ENCODE assay signal across 10 cellular contexts in genomic region chr6:79453558-79454042, GRCh38.
A peak's percentile ranks its signal among the peaks of the same experiment; 100 is the strongest.
DNase-seq lines count a peak whose midpoint lies in the region; ATAC-seq and TF ChIP-seq lines count a peak whose summit lies in the region.
"Had no signal": no experiment of that assay in that cellular context is flagged by ENCODE, and none has a peak within 500 bp of the region (broad histone marks: within the 10 kb centered on the region; RNA-seq: fewer than 3 reads in every experiment).

No MANE protein-coding gene starts in this region.

- no peak overlapping the region for H3K4me3 ChIP-seq in fibroblast of mammary gland (ENCODE audit: control insufficient read depth, low read depth, low read length)
- no peak overlapping the region for H3K4me3 ChIP-seq in suprapubic skin
- H3K4me3 ChIP-seq: right lobe of liver had no signal

- 32% methylated on average over 3 of the region's 3 CpGs for WGBS in suprapubic skin

- no peak for TF ChIP-seq EP300 in suprapubic skin (IDR thresholded peaks at IDR 0.05)

- H3K27me3 ChIP-seq in suprapubic skin: no peaks in the 10 kb centered on the region
- H3K27me3 ChIP-seq: right lobe of liver had no signal

- H3K9me3 ChIP-seq in suprapubic skin: no peaks in the 10 kb centered on the region
- H3K9me3 ChIP-seq: right lobe of liver had no signal

- peak; percentile 3 for DNase-seq in activated CD4-positive, alpha-beta T cell treated with anti-CD3 and anti-CD28 coated beads for 48 hours
- no peak for DNase-seq in activated CD4-positive, alpha-beta T cell treated with anti-CD3 and anti-CD28 coated beads, Interleukin-2, amount 10 ng/mL, durations not matched to agents 24 days and 14 days
- DNase-seq in NCI-H526 (lab: John Stamatoyannopoulos, UW) (peak; percentile 7 to 42), fibroblast of mammary gland (ENCODE audit: low read depth) (peak; percentile 74), suprapubic skin (ENCODE audit: low spot score in 2 of 2) (no peak), superior temporal gyrus (ENCODE audit: extremely low spot score) (no peak)
- DNase-seq in stimulated activated CD4-positive, alpha-beta T cell treated with anti-CD3 and anti-CD28 coated beads, Interleukin-15, amount 100 ng/mL, for 24 hours: no peak
- DNase-seq: activated effector memory CD4-positive, alpha-beta T cell treated with anti-CD3 and anti-CD28 coated beads, Interleukin-2, amount 50 U/mL, for 16 hours; right lobe of liver had no signal

- no peaks in the 10 kb centered on the region for H3K36me3 ChIP-seq in suprapubic skin
- H3K36me3 ChIP-seq: right lobe of liver had no signal

- H3K27ac Mint-ChIP-seq in activated CD4-positive, alpha-beta T cell treated with anti-CD3 and anti-CD28 coated beads, Interleukin-2, amount 10 ng/mL, durations not matched to agents 24 days and 14 days: no peak overlapping the region

- intact Hi-C loops in activated CD4-positive, alpha-beta T cell treated with anti-CD3 and anti-CD28 coated beads, Interleukin-2, amount 10 ng/mL, durations not matched to agents 24 days and 14 days (cut with micrococcal nuclease): loop anchor here (5.0 kb wide), 1 partner anchor 116 kb away; no protein-coding TSS in a partner anchor

- no peaks in the 10 kb centered on the region for H3K4me1 Mint-ChIP-seq in activated CD4-positive, alpha-beta T cell treated with anti-CD3 and anti-CD28 coated beads, Interleukin-2, amount 10 ng/mL, durations not matched to agents 24 days and 14 days

- H3K27ac ChIP-seq in suprapubic skin: peak overlapping the region; percentile 27
- H3K27ac ChIP-seq: right lobe of liver had no signal

- no peak overlapping the region for H3K4me3 Mint-ChIP-seq in activated CD4-positive, alpha-beta T cell treated with anti-CD3 and anti-CD28 coated beads, Interleukin-2, amount 10 ng/mL, durations not matched to agents 24 days and 14 days

- no peaks in the 10 kb centered on the region for H3K27me3 Mint-ChIP-seq in activated CD4-positive, alpha-beta T cell treated with anti-CD3 and anti-CD28 coated beads, Interleukin-2, amount 10 ng/mL, durations not matched to agents 24 days and 14 days

- peaks cover 16% of the 10 kb centered on the region for H3K4me1 ChIP-seq in suprapubic skin
- H3K4me1 ChIP-seq: right lobe of liver had no signal

- H3K36me3 Mint-ChIP-seq in activated CD4-positive, alpha-beta T cell treated with anti-CD3 and anti-CD28 coated beads, Interleukin-2, amount 10 ng/mL, durations not matched to agents 24 days and 14 days (ENCODE audit: low read depth): no peaks in the 10 kb centered on the region

- TF ChIP-seq POLR2A in suprapubic skin (IDR thresholded peaks at IDR 0.05): no peak

- no peak for ATAC-seq in HG03039 (IDR thresholded peaks at IDR 0.05; ENCODE audit: unreplicated experiment)

- TF ChIP-seq CTCF in fibroblast of mammary gland (conservative IDR thresholded peaks at IDR 0.05; ENCODE audit: control insufficient read depth, insufficient read depth, low read depth, low read length): no peak
- no peak for TF ChIP-seq CTCF in suprapubic skin (IDR thresholded peaks at IDR 0.05)

- no peaks in the 10 kb centered on the region for H3K9me3 Mint-ChIP-seq in activated CD4-positive, alpha-beta T cell treated with anti-CD3 and anti-CD28 coated beads, Interleukin-2, amount 10 ng/mL, durations not matched to agents 24 days and 14 days

Comparison
In these comparisons a context has a peak if more than half of its experiments do, and no peak if none do; other contexts are left out.
1. DNase-seq: peak in activated CD4-positive, alpha-beta T cell treated with anti-CD3 and anti-CD28 coated beads for 48 hours (single experiment), NCI-H526 (2 of 2) and fibroblast of mammary gland (single experiment); none in activated CD4-positive, alpha-beta T cell treated with anti-CD3 and anti-CD28 coated beads, Interleukin-2, amount 10 ng/mL, durations not matched to agents 24 days and 14 days (single experiment), suprapubic skin (0 of 2), superior temporal gyrus (single experiment) and stimulated activated CD4-positive, alpha-beta T cell treated with anti-CD3 and anti-CD28 coated beads, Interleukin-15, amount 100 ng/mL, for 24 hours (single experiment).